In genomic region chr1:27429029-27429425, GRCh38 we compare ENCODE assay signal across 12 cellular contexts. TPM values are rescaled to one million over a fixed set of nuclear protein-coding genes. Genes with fewer than 3 reads are reported as not detected.
DNase-seq lines count a peak whose midpoint lies in the region; ATAC-seq and TF ChIP-seq lines count a peak whose summit lies in the region.
"Had no signal": no experiment of that assay in that cellular context is flagged by ENCODE, and none has a peak within 500 bp of the region (broad histone marks: within the 10 kb centered on the region; RNA-seq: fewer than 3 reads in every experiment).

No MANE protein-coding gene starts in this region.

- TF ChIP-seq POLR2A in vagina (IDR thresholded peaks at IDR 0.05), result no peak

- H3K27ac ChIP-seq in effector memory CD4-positive, alpha-beta T cell (ENCODE audit: insufficient read depth, low read length, poor library complexity, severe bottlenecking), result peak overlapping the region; percentile 55
- peak overlapping the region; percentile 69 for H3K27ac ChIP-seq in vagina

- H3K36me3 Mint-ChIP-seq in naive thymus-derived CD8-positive, alpha-beta T cell, result peaks cover 0 to 21% (median 6%) of the 10 kb centered on the region in 3 donors

- peaks cover 41% of the 10 kb centered on the region for H3K4me1 ChIP-seq in effector memory CD4-positive, alpha-beta T cell (ENCODE audit: control insufficient read depth, insufficient read depth, low read length, poor library complexity, severe bottlenecking)
- H3K4me1 ChIP-seq in vagina, result peaks cover 83% of the 10 kb centered on the region

- DNase-seq in Right ventricle myocardium superior (no peak), Right ventricle myocardium inferior (ENCODE audit: missing footprints) (no peak), vagina (ENCODE audit: extremely low spot score in 2 of 2) (no peak), HuH-7 (ENCODE audit: low spot score) (no peak), MV-4-11 (lab: John Stamatoyannopoulos, UW) (no peak)
- DNase-seq in effector memory CD4-positive, alpha-beta T cell, result no peak
- no peak for DNase-seq in naive thymus-derived CD8-positive, alpha-beta T cell
- DNase-seq: NCI-H1930; stimulated activated naive CD4-positive, alpha-beta T cell had no signal

- H3K9me3 ChIP-seq in effector memory CD4-positive, alpha-beta T cell (ENCODE audit: control insufficient read depth, low read length), result no peaks in the 10 kb centered on the region
- H3K9me3 ChIP-seq in vagina, result no peaks in the 10 kb centered on the region

- H3K4me3 Mint-ChIP-seq in naive thymus-derived CD8-positive, alpha-beta T cell, result peak overlapping the region; percentile 76 to 91 (median 81)

- peaks cover 43 to 88% (median 82%) of the 10 kb centered on the region in 4 donors for H3K4me1 Mint-ChIP-seq in naive thymus-derived CD8-positive, alpha-beta T cell

- no peaks in the 10 kb centered on the region for H3K27me3 Mint-ChIP-seq in naive thymus-derived CD8-positive, alpha-beta T cell

- ATAC-seq in Right ventricle myocardium superior (ENCODE audit: poor library complexity) (peak; percentile 17), Right ventricle myocardium inferior (no peak), GM21619 (IDR thresholded peaks at IDR 0.05; ENCODE audit: unreplicated experiment) (no peak)
- peak in 1 of 2 donors; percentile 4 for ATAC-seq in naive thymus-derived CD8-positive, alpha-beta T cell

- H3K27me3 ChIP-seq in effector memory CD4-positive, alpha-beta T cell (replicated peaks; ENCODE audit: control insufficient read depth, insufficient read depth, low read length, poor library complexity, severe bottlenecking), result no peaks in the 10 kb centered on the region
- H3K27me3 ChIP-seq in vagina, result no peaks in the 10 kb centered on the region

- peaks cover 10% of the 10 kb centered on the region for H3K36me3 ChIP-seq in effector memory CD4-positive, alpha-beta T cell (ENCODE audit: control insufficient read depth, insufficient read depth, low read length)
- H3K36me3 ChIP-seq in vagina, result peaks cover 0 to 17% of the 10 kb centered on the region in 2 donors

- intact Hi-C loops in Right ventricle myocardium superior (cut with DNase I), result no loop called here
- intact Hi-C loops in Right ventricle myocardium inferior (cut with DNase I), result no loop called here
- intact Hi-C loops in vagina (cut with DNase I), result no loop called here

- H3K9me3 Mint-ChIP-seq in naive thymus-derived CD8-positive, alpha-beta T cell, result no peaks in the 10 kb centered on the region

- H3K27ac Mint-ChIP-seq in naive thymus-derived CD8-positive, alpha-beta T cell, result peak overlapping the region; percentile 40 to 96 (median 92)

- peak overlapping the region; percentile 29 for H3K4me3 ChIP-seq in effector memory CD4-positive, alpha-beta T cell (ENCODE audit: insufficient read depth, low read depth, low read length, poor library complexity, severe bottlenecking)
- H3K4me3 ChIP-seq in vagina, result no peak overlapping the region

- TF ChIP-seq CTCF in vagina (IDR thresholded peaks at IDR 0.05), result no peak

- POLR2A ChIA-PET in naive thymus-derived CD8-positive, alpha-beta T cell (lab: Charles Lee), result interaction anchor here (0.6 to 2.5 kb wide), 10 partner anchors 38 to 681 kb away, joined by 3 to 14 read pairs (median 4); partner anchors contain the start of genes IFI6 and WASF2

RNA-seq across cellular contexts. Expression of gene GPR3, which starts 36.6 kb away (rescaled TPM):
- total RNA-seq in Right ventricle myocardium superior, result 0.24 TPM
- total RNA-seq in Right ventricle myocardium inferior, result not detected
- not detected for total RNA-seq in naive thymus-derived CD8-positive, alpha-beta T cell
- under 1 TPM in 2 of 3 donors, not detected in 1; 0.10 to 0.28 TPM for polyA plus RNA-seq in naive thymus-derived CD8-positive, alpha-beta T cell
- total RNA-seq in vagina, result 0.74 TPM

RNA-seq across cellular contexts. Expression of gene CD164L2, which starts 45.9 kb away (rescaled TPM):
- total RNA-seq in Right ventricle myocardium superior (not detected), Right ventricle myocardium inferior (not detected), vagina (7.6 TPM)
- not detected for total RNA-seq in naive thymus-derived CD8-positive, alpha-beta T cell
- polyA plus RNA-seq in naive thymus-derived CD8-positive, alpha-beta T cell, result under 1 TPM in 1 of 3 donors, not detected in 2; 0.17 TPM
- total RNA-seq: myocyte had no signal
- polyA plus RNA-seq: BJ had no signal

RNA-seq across cellular contexts. Expression of gene FCN3, which starts 54.4 kb away (rescaled TPM):
- total RNA-seq in Right ventricle myocardium superior (15.8 TPM), Right ventricle myocardium inferior (20.7 TPM), vagina (1.7 TPM)
- total RNA-seq in naive thymus-derived CD8-positive, alpha-beta T cell, result not detected
- not detected for polyA plus RNA-seq in naive thymus-derived CD8-positive, alpha-beta T cell
- total RNA-seq: myocyte had no signal
- polyA plus RNA-seq: BJ had no signal
